8 cellular contexts compared by ENCODE assay signal in the genomic region with DNA sequence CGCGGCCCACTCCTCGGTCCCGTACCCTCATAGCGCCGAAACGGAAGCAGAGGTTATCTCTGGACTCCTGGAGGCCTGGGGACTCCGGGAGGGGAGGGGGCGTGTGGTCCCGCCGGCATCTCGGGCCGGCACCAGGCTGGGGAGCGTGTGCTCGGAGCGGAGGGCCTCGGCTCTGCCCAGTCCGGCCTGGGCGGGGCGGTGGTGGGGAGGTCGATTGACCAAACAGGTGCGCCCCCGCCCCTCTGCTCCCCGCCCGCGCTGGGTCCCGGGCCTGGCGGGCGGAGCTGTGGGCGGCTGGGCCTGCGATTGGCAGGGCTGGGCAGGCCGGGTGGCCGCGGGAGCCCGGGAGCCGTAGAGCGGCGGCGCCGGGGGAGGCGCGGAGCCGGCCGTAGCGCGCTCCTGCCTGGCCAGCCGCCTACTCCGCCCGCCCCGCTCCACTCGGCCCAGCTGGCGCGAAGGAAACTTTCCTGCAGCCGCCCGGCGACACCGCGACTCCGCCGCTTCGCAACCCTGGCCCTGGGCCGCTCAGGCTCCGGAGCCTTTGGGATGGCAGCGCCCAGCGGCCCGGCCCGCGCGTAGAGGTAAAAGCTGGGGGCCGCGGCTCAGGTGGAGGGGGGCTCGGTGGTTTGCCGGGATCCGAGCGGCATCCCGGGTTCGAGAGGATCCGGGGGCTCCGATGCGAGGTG. TPM values are rescaled to one million over a fixed set of nuclear protein-coding genes. Genes with fewer than 3 reads are reported as not detected.
DNase-seq lines count a peak whose midpoint lies in the region; ATAC-seq, FAIRE-seq and TF ChIP-seq lines count a peak whose summit lies in the region.

No MANE protein-coding gene starts in this region.

- H3K9me3 ChIP-seq in suprapubic skin = no peaks in the 10 kb centered on the region

- peak in 1 of 2 donors; percentile 27 for TF ChIP-seq POLR2A in suprapubic skin (IDR thresholded peaks at IDR 0.05)

- H3K27ac Mint-ChIP-seq in activated T-helper 17 cell treated with anti-CD3 and anti-CD28 coated beads, Interleukin-2, amount 50 U/mL, for 72 hours = no peak overlapping the region

- peak overlapping the region; percentile 86 for H3K27ac ChIP-seq in suprapubic skin

- no peaks in the 10 kb centered on the region for H3K4me1 Mint-ChIP-seq in activated T-helper 17 cell treated with anti-CD3 and anti-CD28 coated beads, Interleukin-2, amount 50 U/mL, for 72 hours

- H3K4me1 ChIP-seq in suprapubic skin = peaks cover 38% of the 10 kb centered on the region

- no peak overlapping the region for H3K4me3 Mint-ChIP-seq in activated T-helper 17 cell treated with anti-CD3 and anti-CD28 coated beads, Interleukin-2, amount 50 U/mL, for 72 hours

- H3K27me3 Mint-ChIP-seq in activated T-helper 17 cell treated with anti-CD3 and anti-CD28 coated beads, Interleukin-2, amount 50 U/mL, for 72 hours = peaks cover 50% of the 10 kb centered on the region

- H3K36me3 Mint-ChIP-seq in activated T-helper 17 cell treated with anti-CD3 and anti-CD28 coated beads, Interleukin-2, amount 50 U/mL, for 72 hours (ENCODE audit: low read depth) = peaks cover 6% of the 10 kb centered on the region

- 1% methylated on average over 16 of the region's 80 CpGs for WGBS in suprapubic skin

- DNase-seq in NCI-H345 (lab: John Stamatoyannopoulos, UW) = peak; percentile 23
- DNase-seq in NCI-H345 treated with DMSO at 0.1 percent for 48 hours (lab: John Stamatoyannopoulos, UW; ENCODE audit: unreplicated experiment) = no peak
- peak; percentile 15 for DNase-seq in bronchial epithelial cell (ENCODE audit: low read depth)
- no peak for DNase-seq in kidney epithelial cell (ENCODE audit: low read depth)
- DNase-seq in suprapubic skin (ENCODE audit: low spot score in 2 of 2) = peak in 1 of 2 donors; percentile 80

- TF ChIP-seq CTCF in bronchial epithelial cell (IDR thresholded peaks at IDR 0.05; ENCODE audit: insufficient read depth, low read length, severe bottlenecking) = no peak
- no peak for TF ChIP-seq CTCF in kidney epithelial cell (IDR thresholded peaks at IDR 0.05; ENCODE audit: insufficient read depth, low read length, poor library complexity, severe bottlenecking)
- no peak for TF ChIP-seq CTCF in suprapubic skin (IDR thresholded peaks at IDR 0.05)

- no peak for FAIRE-seq in bronchial epithelial cell (lab: Jason Lieb, UNC)

- H3K27me3 ChIP-seq in bronchial epithelial cell (ENCODE audit: control insufficient read depth, insufficient read depth, low read length) = no peaks in the 10 kb centered on the region
- H3K27me3 ChIP-seq in kidney epithelial cell (ENCODE audit: control insufficient read depth, insufficient read depth, low read length) = no peaks in the 10 kb centered on the region
- no peaks in the 10 kb centered on the region for H3K27me3 ChIP-seq in suprapubic skin

- no peaks in the 10 kb centered on the region for H3K9me3 Mint-ChIP-seq in activated T-helper 17 cell treated with anti-CD3 and anti-CD28 coated beads, Interleukin-2, amount 50 U/mL, for 72 hours

- H3K4me3 ChIP-seq in bronchial epithelial cell (ENCODE audit: low read depth, low read length) (peak overlapping the region; percentile 58), kidney epithelial cell (ENCODE audit: low read depth, low read length) (peak overlapping the region; percentile 55), suprapubic skin (peak overlapping the region; percentile 79)

- no peaks in the 10 kb centered on the region for H3K36me3 ChIP-seq in bronchial epithelial cell (ENCODE audit: control insufficient read depth, insufficient read depth, low read length)
- no peaks in the 10 kb centered on the region for H3K36me3 ChIP-seq in kidney epithelial cell (ENCODE audit: control insufficient read depth, insufficient read depth, low read length)
- H3K36me3 ChIP-seq in suprapubic skin = no peaks in the 10 kb centered on the region

- TF ChIP-seq EP300 in suprapubic skin (IDR thresholded peaks at IDR 0.05) = no peak

- no peak for ATAC-seq in activated CD4-positive, CD25-positive, alpha-beta regulatory T cell treated with anti-CD3 and anti-CD28 coated beads, Interleukin-2, amount 50 U/mL, for 24 hours
- ATAC-seq in HG02973 (IDR thresholded peaks at IDR 0.05; ENCODE audit: unreplicated experiment) = no peak
- ATAC-seq in activated T-helper 17 cell treated with anti-CD3 and anti-CD28 coated beads, Interleukin-2, amount 50 U/mL, for 72 hours (replicated peaks) = no peak

RNA-seq across cellular contexts. Expression of a gene that starts 52.1 kb away (rescaled TPM):
- total RNA-seq in bronchial epithelial cell (8.4 TPM in 2 replicates), kidney epithelial cell (38.0 and 51.1 TPM in 2 replicates), suprapubic skin (10 to 100 TPM; 47.6 to 55.6 (median 50.3) TPM)
- total RNA-seq in activated T-helper 17 cell treated with anti-CD3 and anti-CD28 coated beads, Interleukin-2, amount 50 U/mL, for 72 hours = under 1 TPM in 1 of 2 donors, not detected in 1; 0.09 TPM

Comparison
In these comparisons a context has a peak if more than half of its experiments do, and no peak if none do; other contexts are left out.
1. DNase-seq: peak in NCI-H345 (single experiment) and bronchial epithelial cell (single experiment); none in NCI-H345 treated with DMSO at 0.1 percent for 48 hours (single experiment) and kidney epithelial cell (single experiment).
2. Peak in every context shown above with its lines, with median percentiles within 50 percentile points of each other: H3K4me3 ChIP-seq.